Comparison of ENCODE assay signal across 8 cellular contexts in the genomic region with DNA sequence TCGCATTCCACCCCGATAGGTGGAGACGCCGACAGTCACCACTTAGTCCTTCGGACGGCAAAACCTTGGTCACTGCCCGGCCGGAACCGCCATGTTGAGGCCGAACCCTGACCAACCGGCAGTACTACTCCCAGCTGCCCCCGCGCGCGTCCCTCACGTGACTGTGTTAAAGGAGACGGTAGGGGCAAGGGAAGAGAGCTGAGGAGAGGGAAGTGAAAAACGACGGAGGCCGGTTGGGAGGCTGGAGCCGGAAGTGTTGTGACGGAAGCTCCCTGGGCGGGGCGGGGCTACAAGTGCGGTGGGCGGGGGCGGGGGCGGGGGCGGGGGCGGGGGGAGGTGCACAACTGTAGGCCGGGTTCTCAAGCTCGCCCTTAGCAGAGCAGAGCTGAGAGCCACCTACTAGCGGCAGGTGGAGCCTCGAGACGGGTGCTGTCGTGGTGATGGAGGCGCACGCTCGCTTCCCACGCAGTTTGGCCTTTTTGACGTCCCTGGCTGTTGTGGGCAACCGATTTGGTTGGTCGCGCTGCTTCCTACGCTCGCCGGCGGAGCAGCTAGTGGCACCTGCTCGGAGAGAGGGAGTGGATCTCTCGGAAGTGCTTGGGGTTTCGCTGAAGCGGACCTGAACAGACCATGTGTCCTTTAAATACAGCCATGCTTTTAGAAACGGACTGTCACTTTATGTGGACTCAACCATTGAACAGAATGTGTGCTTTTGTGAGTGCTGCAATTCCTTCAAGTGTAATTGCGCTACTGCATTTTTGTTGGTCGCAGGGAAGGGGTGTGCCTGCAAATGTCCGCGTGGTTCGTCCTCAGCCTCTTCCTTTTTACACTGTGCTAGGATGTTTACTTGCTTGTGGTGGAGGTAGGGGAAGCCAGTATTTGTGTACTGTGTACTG. TPM values are rescaled to one million over a fixed set of nuclear protein-coding genes. Genes with fewer than 3 reads are reported as not detected.
DNase-seq lines count a peak whose midpoint lies in the region; ATAC-seq and TF ChIP-seq lines count a peak whose summit lies in the region.

A gene with protein sequence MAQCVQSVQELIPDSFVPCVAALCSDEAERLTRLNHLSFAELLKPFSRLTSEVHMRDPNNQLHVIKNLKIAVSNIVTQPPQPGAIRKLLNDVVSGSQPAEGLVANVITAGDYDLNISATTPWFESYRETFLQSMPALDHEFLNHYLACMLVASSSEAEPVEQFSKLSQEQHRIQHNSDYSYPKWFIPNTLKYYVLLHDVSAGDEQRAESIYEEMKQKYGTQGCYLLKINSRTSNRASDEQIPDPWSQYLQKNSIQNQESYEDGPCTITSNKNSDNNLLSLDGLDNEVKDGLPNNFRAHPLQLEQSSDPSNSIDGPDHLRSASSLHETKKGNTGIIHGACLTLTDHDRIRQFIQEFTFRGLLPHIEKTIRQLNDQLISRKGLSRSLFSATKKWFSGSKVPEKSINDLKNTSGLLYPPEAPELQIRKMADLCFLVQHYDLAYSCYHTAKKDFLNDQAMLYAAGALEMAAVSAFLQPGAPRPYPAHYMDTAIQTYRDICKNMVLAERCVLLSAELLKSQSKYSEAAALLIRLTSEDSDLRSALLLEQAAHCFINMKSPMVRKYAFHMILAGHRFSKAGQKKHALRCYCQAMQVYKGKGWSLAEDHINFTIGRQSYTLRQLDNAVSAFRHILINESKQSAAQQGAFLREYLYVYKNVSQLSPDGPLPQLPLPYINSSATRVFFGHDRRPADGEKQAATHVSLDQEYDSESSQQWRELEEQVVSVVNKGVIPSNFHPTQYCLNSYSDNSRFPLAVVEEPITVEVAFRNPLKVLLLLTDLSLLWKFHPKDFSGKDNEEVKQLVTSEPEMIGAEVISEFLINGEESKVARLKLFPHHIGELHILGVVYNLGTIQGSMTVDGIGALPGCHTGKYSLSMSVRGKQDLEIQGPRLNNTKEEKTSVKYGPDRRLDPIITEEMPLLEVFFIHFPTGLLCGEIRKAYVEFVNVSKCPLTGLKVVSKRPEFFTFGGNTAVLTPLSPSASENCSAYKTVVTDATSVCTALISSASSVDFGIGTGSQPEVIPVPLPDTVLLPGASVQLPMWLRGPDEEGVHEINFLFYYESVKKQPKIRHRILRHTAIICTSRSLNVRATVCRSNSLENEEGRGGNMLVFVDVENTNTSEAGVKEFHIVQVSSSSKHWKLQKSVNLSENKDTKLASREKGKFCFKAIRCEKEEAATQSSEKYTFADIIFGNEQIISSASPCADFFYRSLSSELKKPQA (N-terminal part only) (minus strand): TSS at position 130 of the 896 bp plus-strand sequence. CDS start 364 bp downstream, outside the sequence.

- TF ChIP-seq CTCF in fibroblast of lung (conservative IDR thresholded peaks at IDR 0.05 in 1 of 2, IDR thresholded peaks at IDR 0.05 in 1 of 2; ENCODE audit: low read depth in 1 of 2, low read length in 2 of 2), result no peak

- H3K9me3 Mint-ChIP-seq in naive thymus-derived CD8-positive, alpha-beta T cell, result no peaks in the 10 kb centered on the region

- H3K36me3 ChIP-seq in GM23248 (ENCODE audit: low read depth) (no peaks in the 10 kb centered on the region), fibroblast of lung (ENCODE audit: control insufficient read depth, insufficient read depth, low read length) (no peaks in the 10 kb centered on the region)

- H3K4me1 ChIP-seq in GM23248 (ENCODE audit: insufficient read depth) (peaks cover 18% of the 10 kb centered on the region), fibroblast of lung (ENCODE audit: control insufficient read depth, extremely low read depth, insufficient read depth, low read length) (no peaks in the 10 kb centered on the region)

- in situ Hi-C loops in GM23248 (cut with MboI), result no loop called here

- H3K9me3 ChIP-seq in GM23248 (ENCODE audit: low read depth) (no peaks in the 10 kb centered on the region), fibroblast of lung (ENCODE audit: control insufficient read depth, insufficient read depth, low read depth, low read length) (no peaks in the 10 kb centered on the region)

- peak within 1 kb of the TSS; percentile 96 to 100 (median 100) for H3K27ac Mint-ChIP-seq in naive thymus-derived CD8-positive, alpha-beta T cell

- H3K27ac ChIP-seq in GM23248 (peak within 1 kb of the TSS; percentile 92), fibroblast of lung (ENCODE audit: insufficient read depth, low read length) (peak within 1 kb of the TSS; percentile 74)

- peaks cover 39% of the 10 kb centered on the region for H3K79me2 ChIP-seq in GM23248 (ENCODE audit: insufficient read depth)
- peaks cover 41% of the 10 kb centered on the region for H3K79me2 ChIP-seq in fibroblast of lung (ENCODE audit: control insufficient read depth, insufficient read depth, low read length)

- POLR2A ChIA-PET in naive thymus-derived CD8-positive, alpha-beta T cell (lab: Charles Lee), result interaction anchor here (0.9 to 5.1 kb wide), 16 partner anchors 8 to 149 kb away, joined by 3 to 123 read pairs (median 4); partner anchors contain the start of genes RNF125 and RNF138

- peaks cover 28 to 54% (median 45%) of the 10 kb centered on the region in 4 donors for H3K4me1 Mint-ChIP-seq in naive thymus-derived CD8-positive, alpha-beta T cell

- 1 to 2% methylated on average over 46 to 58 of the region's 58 CpGs for WGBS in GM23248 (ENCODE audit: low coverage in 1 of 2, low lambda C conversion rate in 2 of 2, missing lambda C conversion rate in 2 of 2), 2 experiments

- peak within 1 kb of the TSS; percentile 94 for H3K4me3 ChIP-seq in GM23248
- H3K4me3 ChIP-seq in fibroblast of lung (replicated peaks in 1 of 4; ENCODE audit: control extremely low read depth in 1 of 4, insufficient read depth in 1 of 4, low read depth in 3 of 4, low read length in 4 of 4), result peak within 1 kb of the TSS; percentile 95 to 100 (median 98)

- H3K36me3 Mint-ChIP-seq in naive thymus-derived CD8-positive, alpha-beta T cell, result peaks cover 0 to 12% (median 0%) of the 10 kb centered on the region in 3 donors

- H3K9me2 ChIP-seq in GM23248 (ENCODE audit: insufficient read depth), result no peaks in the 10 kb centered on the region

- H3F3A ChIP-seq in GM23248 (ENCODE audit: insufficient read depth), result peaks cover 14% of the 10 kb centered on the region

- ATAC-seq in naive thymus-derived CD8-positive, alpha-beta T cell, result peak; percentile 88

- H3K9ac ChIP-seq in GM23248 (peak within 1 kb of the TSS; percentile 95), fibroblast of lung (ENCODE audit: insufficient read depth, low read length) (peak within 1 kb of the TSS; percentile 87)

- H2AFZ ChIP-seq in GM23248, result peak within 1 kb of the TSS; percentile 93
- H2AFZ ChIP-seq in fibroblast of lung (ENCODE audit: low read length), result peak within 1 kb of the TSS; percentile 98

- peak within 1 kb of the TSS; percentile 99 for H3K4me2 ChIP-seq in GM23248 (ENCODE audit: unreplicated experiment)
- H3K4me2 ChIP-seq in fibroblast of lung (ENCODE audit: extremely low read depth, insufficient read depth, low read length), result peak within 1 kb of the TSS; percentile 100

- DNase-seq in EH (ENCODE audit: low read depth), result peak; percentile 99
- DNase-seq in GM23248, result peak; percentile 99
- peak; percentile 97 to 98 for DNase-seq in Kasumi-1 (lab: John Stamatoyannopoulos, UW)
- peak; percentile 96 for DNase-seq in RPMI7951 (ENCODE audit: low read depth)
- DNase-seq in activated T-helper 1 cell treated with anti-CD3 and anti-CD28 coated beads, Interleukin-2, amount 50 U/mL, for 16 hours (ENCODE audit: low read depth in 1 of 2, low spot score in 1 of 2), result peak; percentile 72 to 82
- peak; percentile 99 for DNase-seq in fibroblast of lung (ENCODE audit: low read depth in 2 of 2)
- DNase-seq in naive thymus-derived CD8-positive, alpha-beta T cell, result peak; percentile 81 to 97 (median 92)
- peak; percentile 89 to 97 (median 96) for DNase-seq in stimulated activated naive CD4-positive, alpha-beta T cell (lab: John Stamatoyannopoulos, UW)

- H3K27me3 ChIP-seq in GM23248 (replicated peaks; ENCODE audit: insufficient read depth) (no peaks in the 10 kb centered on the region), fibroblast of lung (ENCODE audit: control insufficient read depth, insufficient read depth, low read length) (no peaks in the 10 kb centered on the region)

- H4K20me1 ChIP-seq in GM23248 (ENCODE audit: insufficient read depth), result no peaks in the 10 kb centered on the region
- no peaks in the 10 kb centered on the region for H4K20me1 ChIP-seq in fibroblast of lung (ENCODE audit: control insufficient read depth, extremely low read depth, insufficient read depth, low read length)

- H3K27me3 Mint-ChIP-seq in naive thymus-derived CD8-positive, alpha-beta T cell, result no peaks in the 10 kb centered on the region

- peak within 1 kb of the TSS; percentile 93 to 100 (median 98) for H3K4me3 Mint-ChIP-seq in naive thymus-derived CD8-positive, alpha-beta T cell

RNA-seq across cellular contexts. Expression of the gene that starts here (rescaled TPM):
- total RNA-seq in GM23248 (2014; rRNA removed; shearing (Covaris generic)), result 39.4 and 44.8 TPM in 2 replicates
- polyA plus RNA-seq in GM23248 (2016; fragmentation: Nextera tagmentation; extraction: Ambion mirVana) (10.1 and 10.6 TPM in 2 replicates), fibroblast of lung (47.3 and 53.4 TPM in 2 replicates)
- 28.1 and 28.7 TPM in 2 replicates for total RNA-seq in RPMI7951 (2014; rRNA removed; shearing (Covaris generic))
- 51.1 and 64.2 TPM in 2 replicates for total RNA-seq in fibroblast of lung
- 16.4 and 17.7 TPM in 2 replicates for polyA plus RNA-seq in fibroblast of lung (2012)
- 40.7 and 50.4 TPM in 2 replicates for polyA minus RNA-seq in fibroblast of lung (ENCODE audit: low replicate concordance)
- total RNA-seq in naive thymus-derived CD8-positive, alpha-beta T cell, result 10 to 100 TPM; 60.2 to 62.7 TPM
- polyA plus RNA-seq in naive thymus-derived CD8-positive, alpha-beta T cell, result 10 to 100 TPM; 13.2 to 18.6 (median 14.0) TPM

Comparison
In these comparisons a context has a peak if more than half of its experiments do, and no peak if none do; other contexts are left out.
1. Peak in every context shown above with its lines: DNase-seq, ATAC-seq, H3K4me3 ChIP-seq and H3K27ac ChIP-seq.